In genomic region chr17:3527468-3527867, GRCh38 we compare ENCODE assay signal across 29 cellular contexts. TPM values are rescaled to one million over a fixed set of nuclear protein-coding genes. Genes with fewer than 3 reads are reported as not detected.
"Had no signal": no experiment of that assay in that cellular context is flagged by ENCODE, and none has a peak within 500 bp of the region (broad histone marks: within the 10 kb centered on the region; RNA-seq: fewer than 3 reads in every experiment).

No MANE protein-coding gene starts in this region.

- H3K27me3 Mint-ChIP-seq: stimulated activated memory B cell treated with anti-CD40 and anti-IgM and Interleukin-4, amounts not matched to agents 10 μg/mL and 1 μg/mL and 100 μg/mL, for 72 hours had no signal

- H3K4me3 ChIP-seq: colonic mucosa, gastrocnemius medialis, heart left ventricle, hepatocyte, lung, prostate gland, right atrium auricular region, transverse colon, upper lobe of right lung, uterus had no signal

- H3K9me3 ChIP-seq: colonic mucosa, gastrocnemius medialis, heart left ventricle, prostate gland, right atrium auricular region, transverse colon, upper lobe of right lung, uterus had no signal

- H3K79me2 ChIP-seq: hepatocyte, parathyroid adenoma had no signal

- H2AFZ ChIP-seq: hepatocyte, parathyroid adenoma had no signal

- H3K4me1 ChIP-seq: colonic mucosa, parathyroid adenoma, prostate gland, transverse colon, upper lobe of right lung, uterus had no signal

- H3K4me2 ChIP-seq: hepatocyte had no signal

- H3K4me3 Mint-ChIP-seq: dendritic cell treated with granulocyte-macrophage colony-stimulating factor and Interleukin-4, amounts not matched to agents 40 ng/mL and 50 ng/mL, for 4 days; nephron; stimulated activated memory B cell treated with anti-CD40 and anti-IgM and Interleukin-4, amounts not matched to agents 10 μg/mL and 1 μg/mL and 100 μg/mL, for 72 hours had no signal

- H3K9me3 Mint-ChIP-seq: dendritic cell treated with granulocyte-macrophage colony-stimulating factor and Interleukin-4, amounts not matched to agents 40 ng/mL and 50 ng/mL, for 4 days; endodermal cell; nephron; stimulated activated memory B cell treated with anti-CD40 and anti-IgM and Interleukin-4, amounts not matched to agents 10 μg/mL and 1 μg/mL and 100 μg/mL, for 72 hours had no signal

- H3K4me1 Mint-ChIP-seq: naive thymus-derived CD4-positive, alpha-beta T cell; stimulated activated memory B cell treated with anti-CD40 and anti-IgM and Interleukin-4, amounts not matched to agents 10 μg/mL and 1 μg/mL and 100 μg/mL, for 72 hours had no signal

- DNase-seq: colonic mucosa; effector CD8-positive, alpha-beta T cell; endodermal cell; foreskin fibroblast; gastrocnemius medialis; heart left ventricle; mesenchymal stem cell; midbrain; naive thymus-derived CD4-positive, alpha-beta T cell; occipital lobe; stimulated activated CD4-positive, alpha-beta T cell treated with anti-CD3 and anti-CD28 coated beads, Interleukin-4, amount 100 ng/mL, for 4 hours; stimulated activated naive CD8-positive, alpha-beta T cell treated with anti-CD3 and anti-CD28 coated beads, Interleukin-15, Interleukin-2, amounts not matched to agents 100 U/mL and 50 U/mL, for 24 hours; transverse colon; uterus had no signal

- H3K27ac ChIP-seq: colonic mucosa, epithelial cell of prostate, gastrocnemius medialis, hepatocyte, parathyroid adenoma, prostate gland, right atrium auricular region, transverse colon, upper lobe of right lung, uterus had no signal

- H3K9ac ChIP-seq: parathyroid adenoma had no signal

- ATAC-seq: esophagus mucosa; gastrocnemius medialis; heart left ventricle; left lobe of liver; naive thymus-derived CD4-positive, alpha-beta T cell; sciatic nerve; stimulated activated memory B cell treated with anti-CD40 and anti-IgM and Interleukin-4, amounts not matched to agents 10 μg/mL and 1 μg/mL and 100 μg/mL, for 72 hours; stimulated activated naive CD8-positive, alpha-beta T cell treated with anti-CD3 and anti-CD28 coated beads, Interleukin-15, Interleukin-2, amounts not matched to agents 100 U/mL and 50 U/mL, for 24 hours; upper lobe of right lung had no signal

- H3K27ac Mint-ChIP-seq: dendritic cell treated with granulocyte-macrophage colony-stimulating factor and Interleukin-4, amounts not matched to agents 40 ng/mL and 50 ng/mL, for 4 days; endodermal cell; nephron; stimulated activated memory B cell treated with anti-CD40 and anti-IgM and Interleukin-4, amounts not matched to agents 10 μg/mL and 1 μg/mL and 100 μg/mL, for 72 hours had no signal

- H3K36me3 ChIP-seq: colonic mucosa, gastrocnemius medialis, heart left ventricle, prostate gland, right atrium auricular region, transverse colon, upper lobe of right lung, uterus had no signal

- FAIRE-seq: kidney had no signal

- H3K27me3 ChIP-seq: colonic mucosa, gastrocnemius medialis, heart left ventricle, hepatocyte, right atrium auricular region, transverse colon, upper lobe of right lung, uterus had no signal

RNA-seq across cellular contexts. Expression of gene TRPV3, which starts 30.1 kb away (rescaled TPM):
- polyA plus RNA-seq: naive thymus-derived CD4-positive, alpha-beta T cell had no signal

RNA-seq across cellular contexts. Expression of gene ASPA, which starts 51.7 kb away (rescaled TPM):
- total RNA-seq: chondrocyte; endodermal cell; naive thymus-derived CD4-positive, alpha-beta T cell had no signal
- polyA plus RNA-seq: naive thymus-derived CD4-positive, alpha-beta T cell had no signal

RNA-seq across cellular contexts. Expression of gene SPATA22, which starts 55.8 kb away (rescaled TPM):
- total RNA-seq: chondrocyte, colonic mucosa, endodermal cell, esophagus mucosa, hepatocyte, left lobe of liver, lung, transverse colon had no signal
- polyA plus RNA-seq: hepatocyte; naive thymus-derived CD4-positive, alpha-beta T cell had no signal
